Comparison of ENCODE assay signal across 13 cellular contexts in the genomic region with DNA sequence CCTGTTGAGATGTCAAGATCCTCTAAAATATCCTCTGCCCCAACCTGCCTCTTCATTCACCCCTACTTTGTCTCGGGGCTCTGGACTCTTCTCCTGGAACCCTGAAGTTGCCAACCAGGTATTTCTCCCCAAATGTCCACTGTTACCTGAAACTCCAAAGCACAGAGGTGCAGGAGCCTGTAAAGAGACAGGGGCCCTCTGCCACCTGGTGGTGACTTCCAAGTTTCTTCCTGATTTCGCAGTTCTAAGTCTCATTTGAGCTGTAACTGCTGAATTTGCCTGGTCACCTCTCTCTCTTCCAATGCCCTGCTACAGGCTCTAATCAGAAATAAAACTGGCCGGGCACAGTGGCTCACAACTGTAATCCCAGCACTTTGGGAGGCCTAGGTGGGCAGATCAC.
A peak's percentile ranks its signal among the peaks of the same experiment; 100 is the strongest.
DNase-seq lines count a peak whose midpoint lies in the region; ATAC-seq, FAIRE-seq and TF ChIP-seq lines count a peak whose summit lies in the region.
"Had no signal": no experiment of that assay in that cellular context is flagged by ENCODE, and none has a peak within 500 bp of the region (broad histone marks: within the 10 kb centered on the region; RNA-seq: fewer than 3 reads in every experiment).

No MANE protein-coding gene starts in this region.

- intact Hi-C loops in Calu3 (cut with micrococcal nuclease; ENCODE audit: unreplicated experiment), result no loop called here
- intact Hi-C loops in K562 (cut with micrococcal nuclease), result no loop called here

- no peaks in the 10 kb centered on the region; a peak in 1 of 5 replicates for H3K27me3 ChIP-seq in K562 (ENCODE audit: control insufficient read depth in 2 of 2, insufficient read depth in 2 of 2, low read length in 2 of 2)
- H3K27me3 ChIP-seq: suprapubic skin had no signal

- H3K27ac Mint-ChIP-seq in Calu3 (ENCODE audit: unreplicated experiment) (no peak overlapping the region), HFFc6 (no peak overlapping the region), nephron (no peak overlapping the region)
- H3K27ac Mint-ChIP-seq: activated naive CD8-positive, alpha-beta T cell treated with anti-CD3 and anti-CD28 coated beads, Interleukin-2, amount 10 ng/mL, durations not matched to agents 7 days and 5 days had no signal

- CTCF ChIA-PET in Calu3 (lab: Charles Lee), result interaction anchor here (1.2 kb wide), 2 partner anchors 54 to 57 kb away, joined by 3 read pairs; no protein-coding TSS in a partner anchor
- CTCF ChIA-PET in K562 (lab: Yijun Ruan, JAX; ENCODE audit: low intra/inter-chr PET ratio), result interaction anchor here (1.2 kb wide), 1 partner anchor 57 kb away, joined by 4 read pairs; no protein-coding TSS in a partner anchor

- H3K79me2 ChIP-seq in K562 (ENCODE audit: control insufficient read depth, insufficient read depth, low read length), result no peaks in the 10 kb centered on the region

- H3K36me3 Mint-ChIP-seq in Calu3 (ENCODE audit: insufficient read depth, unreplicated experiment) (no peaks in the 10 kb centered on the region), HFFc6 (ENCODE audit: low read depth) (no peaks in the 10 kb centered on the region), nephron (ENCODE audit: low read depth) (no peaks in the 10 kb centered on the region)
- H3K36me3 Mint-ChIP-seq: activated naive CD8-positive, alpha-beta T cell treated with anti-CD3 and anti-CD28 coated beads, Interleukin-2, amount 10 ng/mL, durations not matched to agents 7 days and 5 days had no signal

- no peaks in the 10 kb centered on the region for H3K4me1 ChIP-seq in K562 (replicated peaks in 1 of 2; ENCODE audit: control insufficient read depth in 2 of 2, insufficient read depth in 2 of 2, low read length in 2 of 2)

- ATAC-seq in K562 (no peak), GM18505 (IDR thresholded peaks at IDR 0.05; ENCODE audit: unreplicated experiment) (no peak), GM18520 (IDR thresholded peaks at IDR 0.05; ENCODE audit: unreplicated experiment) (no peak)

- WGBS in K562 (ENCODE audit: insufficient coverage, low coverage, missing lambda C conversion rate), result 0% methylated on average over 2 of the region's 3 CpGs

- H3K9me3 ChIP-seq in K562 (replicated peaks; ENCODE audit: control insufficient read depth, insufficient read depth, low read depth, low read length), result no peaks in the 10 kb centered on the region
- H3K9me3 ChIP-seq: suprapubic skin had no signal

- H3K4me1 Mint-ChIP-seq in Calu3 (ENCODE audit: low read depth, unreplicated experiment), result no peaks in the 10 kb centered on the region
- H3K4me1 Mint-ChIP-seq in HFFc6 (ENCODE audit: low read depth), result peaks cover 4% of the 10 kb centered on the region; the same call in 1 of the 2 replicates
- peaks cover 4% of the 10 kb centered on the region for H3K4me1 Mint-ChIP-seq in nephron
- H3K4me1 Mint-ChIP-seq: activated naive CD8-positive, alpha-beta T cell treated with anti-CD3 and anti-CD28 coated beads, Interleukin-2, amount 10 ng/mL, durations not matched to agents 7 days and 5 days had no signal

- no peak for TF ChIP-seq POLR2A in K562 (conservative IDR thresholded peaks at IDR 0.05)
- TF ChIP-seq POLR2A in GM18505 (IDR thresholded peaks at IDR 0.05; ENCODE audit: borderline replicate concordance, extremely low read depth, insufficient read depth, insufficient read length), result no peak

- H3K9ac ChIP-seq in K562 (ENCODE audit: insufficient read depth in 1 of 2, low read depth in 2 of 2, low read length in 2 of 2), result no peak overlapping the region

- no TSS peak for BruUV-seq in Calu3 (replicated peaks; lab: Mats Ljungman, UMichigan)
- BruUV-seq in K562 (replicated peaks; lab: Mats Ljungman, UMichigan), result no TSS peak

- H3K4me3 ChIP-seq in K562, result no peak overlapping the region
- H3K4me3 ChIP-seq: suprapubic skin had no signal

- TF ChIP-seq EP300 in K562 (IDR thresholded peaks at IDR 0.05; ENCODE audit: low read length), result no peak

- peak; percentile 17 for DNase-seq in Calu3
- DNase-seq in HFFc6, result no peak
- peak; percentile 4 to 8 (median 8) for DNase-seq in K562 (ENCODE audit: extremely low read depth in 1 of 4, low spot score in 3 of 4)
- no peak for DNase-seq in NCI-H1436 (lab: John Stamatoyannopoulos, UW)
- no peak for DNase-seq in stimulated activated CD4-positive, alpha-beta T cell treated with anti-CD3 and anti-CD28 coated beads, Interleukin-2, amount 100 ng/mL, for 24 hours
- DNase-seq: activated naive CD8-positive, alpha-beta T cell treated with anti-CD3 and anti-CD28 coated beads, Interleukin-2, amount 10 ng/mL, durations not matched to agents 7 days and 5 days; GF-D8; NCI-H345 had no signal

- no peaks in the 10 kb centered on the region for H3K36me3 ChIP-seq in K562 (ENCODE audit: control insufficient read depth, insufficient read depth, low read length)

- H3K4me2 ChIP-seq in K562 (ENCODE audit: insufficient read depth, low read length), result no peak overlapping the region

- H3K9me1 ChIP-seq in K562 (ENCODE audit: control insufficient read depth, insufficient read depth, low read length), result no peaks in the 10 kb centered on the region

- TF ChIP-seq CTCF in Calu3 (IDR thresholded peaks at IDR 0.05; ENCODE audit: unreplicated experiment) (no peak), HFFc6 (IDR thresholded peaks at IDR 0.05) (peak; percentile 72), K562 (IDR thresholded peaks at IDR 0.05 in 2 of 3, conservative IDR thresholded peaks at IDR 0.05 in 1 of 3; ENCODE audit: insufficient read depth in 2 of 3, low read depth in 1 of 3, low read length in 3 of 3) (peak; percentile 12 to 26 (median 23); a peak in 2 of 6 replicates), nephron (IDR thresholded peaks at IDR 0.05; ENCODE audit: unreplicated experiment in 3 of 3) (peak; percentile 40 to 51 (median 51))

- no peak for TF ChIP-seq RAD21 in K562 (CRISPR knock-in tag; conservative IDR thresholded peaks at IDR 0.05 in 1 of 2, IDR thresholded peaks at IDR 0.05 in 1 of 2)

- no peaks in the 10 kb centered on the region for H4K20me1 ChIP-seq in K562 (replicated peaks; ENCODE audit: control insufficient read depth, insufficient read depth, low read length)

- no peak overlapping the region for H3K27ac ChIP-seq in K562 (ENCODE audit: extremely low read depth, low read depth, low read length)
- H3K27ac ChIP-seq: epithelial cell of prostate, suprapubic skin had no signal

- peaks cover 18% of the 10 kb centered on the region for H3K27me3 Mint-ChIP-seq in Calu3 (ENCODE audit: unreplicated experiment)
- H3K27me3 Mint-ChIP-seq in HFFc6 (ENCODE audit: insufficient read depth), result no peaks in the 10 kb centered on the region
- H3K27me3 Mint-ChIP-seq in nephron (ENCODE audit: low read depth), result peaks cover 12% of the 10 kb centered on the region
- H3K27me3 Mint-ChIP-seq: activated naive CD8-positive, alpha-beta T cell treated with anti-CD3 and anti-CD28 coated beads, Interleukin-2, amount 10 ng/mL, durations not matched to agents 7 days and 5 days had no signal

- H3K9me3 Mint-ChIP-seq in Calu3 (ENCODE audit: low read depth, unreplicated experiment) (no peaks in the 10 kb centered on the region), HFFc6 (no peaks in the 10 kb centered on the region), nephron (no peaks in the 10 kb centered on the region)
- H3K9me3 Mint-ChIP-seq: activated naive CD8-positive, alpha-beta T cell treated with anti-CD3 and anti-CD28 coated beads, Interleukin-2, amount 10 ng/mL, durations not matched to agents 7 days and 5 days had no signal

- no peak for FAIRE-seq in K562 (lab: Jason Lieb, UNC)

- H2AFZ ChIP-seq in K562 (ENCODE audit: low read depth, low read length), result no peak overlapping the region

- in situ Hi-C loops in K562 (cut with MboI), result no loop called here

- H3K4me3 Mint-ChIP-seq in Calu3 (ENCODE audit: low read depth, unreplicated experiment), result no peak overlapping the region
- no peak overlapping the region for H3K4me3 Mint-ChIP-seq in HFFc6
- no peak overlapping the region for H3K4me3 Mint-ChIP-seq in nephron
- H3K4me3 Mint-ChIP-seq: activated naive CD8-positive, alpha-beta T cell treated with anti-CD3 and anti-CD28 coated beads, Interleukin-2, amount 10 ng/mL, durations not matched to agents 7 days and 5 days had no signal

- POLR2A ChIA-PET in K562 (lab: Yijun Ruan, JAX), result no interaction called here

TF ChIP-seq in K562, 482 proteins besides CTCF, POLR2A, EP300 and RAD21:
- TF ChIP-seq ZFX (CRISPR knock-in tag; IDR thresholded peaks at IDR 0.05), result no peak
- TF ChIP-seq ELF4 (CRISPR knock-in tag; IDR thresholded peaks at IDR 0.05), result no peak
- TF ChIP-seq MCM3 (IDR thresholded peaks at IDR 0.05), result no peak
- TF ChIP-seq ZNF707 (CRISPR knock-in tag; conservative IDR thresholded peaks at IDR 0.05), result no peak
- no peak for TF ChIP-seq NUFIP1 (IDR thresholded peaks at IDR 0.05; ENCODE audit: partially characterized antibody)
- TF ChIP-seq SIN3B (IDR thresholded peaks at IDR 0.05; ENCODE audit: low read depth), result no peak
- TF ChIP-seq FOXP1 (CRISPR knock-in tag; IDR thresholded peaks at IDR 0.05), result no peak
- TF ChIP-seq, protein P1, sequence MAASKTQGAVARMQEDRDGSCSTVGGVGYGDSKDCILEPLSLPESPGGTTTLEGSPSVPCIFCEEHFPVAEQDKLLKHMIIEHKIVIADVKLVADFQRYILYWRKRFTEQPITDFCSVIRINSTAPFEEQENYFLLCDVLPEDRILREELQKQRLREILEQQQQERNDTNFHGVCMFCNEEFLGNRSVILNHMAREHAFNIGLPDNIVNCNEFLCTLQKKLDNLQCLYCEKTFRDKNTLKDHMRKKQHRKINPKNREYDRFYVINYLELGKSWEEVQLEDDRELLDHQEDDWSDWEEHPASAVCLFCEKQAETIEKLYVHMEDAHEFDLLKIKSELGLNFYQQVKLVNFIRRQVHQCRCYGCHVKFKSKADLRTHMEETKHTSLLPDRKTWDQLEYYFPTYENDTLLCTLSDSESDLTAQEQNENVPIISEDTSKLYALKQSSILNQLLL (CRISPR knock-in tag; IDR thresholded peaks at IDR 0.05; ENCODE audit: borderline replicate concordance), result no peak
- no peak for TF ChIP-seq NEUROD1 (IDR thresholded peaks at IDR 0.05; ENCODE audit: borderline replicate concordance, low read depth, low read length, partially characterized antibody)
- TF ChIP-seq CHD4 (IDR thresholded peaks at IDR 0.05; ENCODE audit: insufficient read depth, insufficient replicate concordance, low read depth, low read length, poor library complexity, severe bottlenecking), result no peak
- no peak for TF ChIP-seq POLR2G (IDR thresholded peaks at IDR 0.05; ENCODE audit: low read depth, low read length)
- TF ChIP-seq POLR3G (IDR thresholded peaks at IDR 0.05; ENCODE audit: extremely low read depth, insufficient read length, insufficient replicate concordance), result no peak

Comparison
In these comparisons a context has a peak if more than half of its experiments do, and no peak if none do; other contexts are left out.
1. DNase-seq: peak in Calu3 (single experiment) and K562 (4 of 4); none in HFFc6 (single experiment), NCI-H1436 (single experiment) and stimulated activated CD4-positive, alpha-beta T cell treated with anti-CD3 and anti-CD28 coated beads, Interleukin-2, amount 100 ng/mL, for 24 hours (0 of 2).